1 cellular context compared by ENCODE assay signal in the genomic region with DNA sequence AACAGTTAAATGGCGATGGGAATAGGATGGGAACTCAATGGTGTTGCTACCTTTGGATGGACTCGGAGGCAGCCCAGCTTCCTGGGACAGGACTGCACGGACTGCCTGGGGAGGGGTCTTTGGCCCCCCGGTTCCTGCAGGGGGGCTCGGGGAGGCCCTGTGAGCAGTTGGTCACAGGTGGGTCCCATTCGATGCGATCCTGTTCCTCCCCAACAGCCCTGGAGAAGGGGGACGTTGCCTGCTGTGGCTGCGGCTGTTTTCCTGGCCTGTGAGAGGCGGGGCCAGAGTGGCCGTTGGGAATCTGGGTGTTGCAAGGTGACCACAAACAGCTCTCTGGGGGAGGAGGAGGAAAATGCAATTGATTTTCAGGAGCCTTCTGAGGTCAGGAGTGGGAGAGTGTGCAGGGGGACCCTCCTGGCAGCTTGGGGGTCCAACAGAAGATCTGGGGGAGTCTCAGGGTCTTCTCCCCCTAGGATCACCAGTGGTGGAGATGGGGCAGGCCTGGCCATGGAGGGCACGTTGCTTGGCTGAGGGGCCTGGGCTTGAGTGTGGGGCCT.
TF ChIP-seq lines count a peak whose summit lies in the region.

No MANE protein-coding gene starts in this region.

TF ChIP-seq in SK-N-SH, 30 proteins besides CTCF, POLR2A, EP300 and RAD21:
- no peak for TF ChIP-seq RXRA (IDR thresholded peaks at IDR 0.05; ENCODE audit: borderline replicate concordance, low read depth)
- no peak for TF ChIP-seq GATA2 (CRISPR knock-in tag; IDR thresholded peaks at IDR 0.05)
- no peak for TF ChIP-seq RFX5 (IDR thresholded peaks at IDR 0.05; ENCODE audit: low read length)
- TF ChIP-seq POLR2AphosphoS5 (IDR thresholded peaks at IDR 0.05; ENCODE audit: low read depth, low read length) = no peak
- TF ChIP-seq, protein P1, sequence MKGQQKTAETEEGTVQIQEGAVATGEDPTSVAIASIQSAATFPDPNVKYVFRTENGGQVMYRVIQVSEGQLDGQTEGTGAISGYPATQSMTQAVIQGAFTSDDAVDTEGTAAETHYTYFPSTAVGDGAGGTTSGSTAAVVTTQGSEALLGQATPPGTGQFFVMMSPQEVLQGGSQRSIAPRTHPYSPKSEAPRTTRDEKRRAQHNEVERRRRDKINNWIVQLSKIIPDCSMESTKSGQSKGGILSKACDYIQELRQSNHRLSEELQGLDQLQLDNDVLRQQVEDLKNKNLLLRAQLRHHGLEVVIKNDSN (IDR thresholded peaks at IDR 0.05; ENCODE audit: borderline replicate concordance, low read depth) = no peak
- TF ChIP-seq YY1 (IDR thresholded peaks at IDR 0.05; ENCODE audit: low read depth) = no peak
- TF ChIP-seq, protein P2, sequence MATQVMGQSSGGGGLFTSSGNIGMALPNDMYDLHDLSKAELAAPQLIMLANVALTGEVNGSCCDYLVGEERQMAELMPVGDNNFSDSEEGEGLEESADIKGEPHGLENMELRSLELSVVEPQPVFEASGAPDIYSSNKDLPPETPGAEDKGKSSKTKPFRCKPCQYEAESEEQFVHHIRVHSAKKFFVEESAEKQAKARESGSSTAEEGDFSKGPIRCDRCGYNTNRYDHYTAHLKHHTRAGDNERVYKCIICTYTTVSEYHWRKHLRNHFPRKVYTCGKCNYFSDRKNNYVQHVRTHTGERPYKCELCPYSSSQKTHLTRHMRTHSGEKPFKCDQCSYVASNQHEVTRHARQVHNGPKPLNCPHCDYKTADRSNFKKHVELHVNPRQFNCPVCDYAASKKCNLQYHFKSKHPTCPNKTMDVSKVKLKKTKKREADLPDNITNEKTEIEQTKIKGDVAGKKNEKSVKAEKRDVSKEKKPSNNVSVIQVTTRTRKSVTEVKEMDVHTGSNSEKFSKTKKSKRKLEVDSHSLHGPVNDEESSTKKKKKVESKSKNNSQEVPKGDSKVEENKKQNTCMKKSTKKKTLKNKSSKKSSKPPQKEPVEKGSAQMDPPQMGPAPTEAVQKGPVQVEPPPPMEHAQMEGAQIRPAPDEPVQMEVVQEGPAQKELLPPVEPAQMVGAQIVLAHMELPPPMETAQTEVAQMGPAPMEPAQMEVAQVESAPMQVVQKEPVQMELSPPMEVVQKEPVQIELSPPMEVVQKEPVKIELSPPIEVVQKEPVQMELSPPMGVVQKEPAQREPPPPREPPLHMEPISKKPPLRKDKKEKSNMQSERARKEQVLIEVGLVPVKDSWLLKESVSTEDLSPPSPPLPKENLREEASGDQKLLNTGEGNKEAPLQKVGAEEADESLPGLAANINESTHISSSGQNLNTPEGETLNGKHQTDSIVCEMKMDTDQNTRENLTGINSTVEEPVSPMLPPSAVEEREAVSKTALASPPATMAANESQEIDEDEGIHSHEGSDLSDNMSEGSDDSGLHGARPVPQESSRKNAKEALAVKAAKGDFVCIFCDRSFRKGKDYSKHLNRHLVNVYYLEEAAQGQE (IDR thresholded peaks at IDR 0.05; ENCODE audit: low read depth, low read length) = no peak
- no peak for TF ChIP-seq MXI1 (IDR thresholded peaks at IDR 0.05; ENCODE audit: low read depth, low read length)
- no peak for TF ChIP-seq RCOR1 (IDR thresholded peaks at IDR 0.05; ENCODE audit: low read length)
- TF ChIP-seq TCF12 (IDR thresholded peaks at IDR 0.05) = no peak
- no peak for TF ChIP-seq FOXJ3 (CRISPR knock-in tag; IDR thresholded peaks at IDR 0.05)
